ENCODE assay signal across 15 cellular contexts in the genomic region with DNA sequence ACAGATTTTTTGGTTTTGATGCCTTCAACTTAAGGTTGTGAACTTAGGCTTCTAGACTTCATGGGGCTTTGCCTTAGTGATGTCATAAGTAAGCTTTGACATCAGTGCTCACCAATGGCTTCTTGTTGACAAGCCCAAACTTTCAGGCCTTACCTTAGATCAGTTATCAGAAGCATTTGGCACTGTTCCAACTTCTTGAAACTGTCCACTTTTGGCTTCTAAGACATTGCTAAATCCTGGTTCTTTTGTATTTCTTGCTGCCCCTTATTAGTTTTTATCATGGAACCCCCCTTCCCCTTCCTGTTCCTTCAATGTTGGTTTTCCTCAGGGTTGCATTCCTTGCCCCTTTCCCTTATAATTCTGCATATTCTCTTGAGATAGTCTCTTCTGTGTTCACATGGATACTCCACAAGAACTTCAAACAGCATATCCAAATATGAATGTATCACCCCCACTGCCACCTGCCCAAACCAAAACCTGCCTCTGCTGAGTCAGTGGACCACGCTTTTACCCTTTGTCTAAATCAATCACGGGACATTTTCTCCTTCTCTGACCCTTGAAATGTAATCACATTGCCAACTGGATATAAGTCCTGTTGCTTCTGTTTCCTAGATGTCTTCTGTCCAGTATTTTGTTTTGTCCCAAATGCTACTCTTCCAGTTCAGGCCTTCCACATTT.
"Had no signal": no experiment of that assay in that cellular context is flagged by ENCODE, and none has a peak within 500 bp of the region (broad histone marks: within the 10 kb centered on the region; RNA-seq: fewer than 3 reads in every experiment).

No MANE protein-coding gene starts in this region.

- H3K27me3 Mint-ChIP-seq: activated CD4-positive, alpha-beta T cell treated with anti-CD3 and anti-CD28 coated beads for 36 hours; activated CD8-positive, alpha-beta T cell treated with anti-CD3 and anti-CD28 coated beads for 36 hours; type B pancreatic cell had no signal

- H3K4me3 ChIP-seq: coronary artery, lower lobe of right lung, spleen had no signal

- H3K4me3 Mint-ChIP-seq: activated CD4-positive, alpha-beta T cell treated with anti-CD3 and anti-CD28 coated beads for 36 hours; activated CD8-positive, alpha-beta T cell treated with anti-CD3 and anti-CD28 coated beads for 36 hours; activated T-cell treated with anti-CD3 and anti-CD28 coated beads, Interleukin-2, amount 50 U/mL, for 72 hours; mesothelial cell of epicardium; type B pancreatic cell had no signal

- H3K9me3 ChIP-seq: lower lobe of right lung, spleen had no signal

- H3K27me3 ChIP-seq: spleen had no signal

- H3K4me1 Mint-ChIP-seq: activated CD4-positive, alpha-beta T cell treated with anti-CD3 and anti-CD28 coated beads for 36 hours had no signal

- H3K9me3 Mint-ChIP-seq: activated CD8-positive, alpha-beta T cell treated with anti-CD3 and anti-CD28 coated beads for 36 hours; activated T-cell treated with anti-CD3 and anti-CD28 coated beads, Interleukin-2, amount 50 U/mL, for 72 hours; mesothelial cell of epicardium; type B pancreatic cell had no signal

- DNase-seq: activated CD4-positive, alpha-beta T cell treated with anti-CD3 and anti-CD28 coated beads for 36 hours; activated CD8-positive, alpha-beta memory T cell treated with anti-CD3 and anti-CD28 coated beads, Interleukin-2, amount 50 U/mL, for 4 hours; activated CD8-positive, alpha-beta T cell treated with anti-CD3 and anti-CD28 coated beads for 36 hours; activated T-cell treated with anti-CD3 and anti-CD28 coated beads, Interleukin-2, amount 50 U/mL, for 72 hours; central memory CD4-positive, alpha-beta T cell; effector memory CD4-positive, alpha-beta T cell; lower lobe of right lung; spleen; stimulated activated CD4-positive, alpha-beta T cell treated with anti-CD3 and anti-CD28 coated beads, Interleukin-1b, Interleukin-23, amount 100 ng/mL, for 48 hours; stimulated activated naive CD4-positive, alpha-beta T cell treated with Interleukin-2 at 50 U/mL for 16 hours; T-helper 1 cell; WERI-Rb-1 had no signal

- H3K27ac Mint-ChIP-seq: activated CD4-positive, alpha-beta T cell treated with anti-CD3 and anti-CD28 coated beads for 36 hours; activated CD8-positive, alpha-beta T cell treated with anti-CD3 and anti-CD28 coated beads for 36 hours; activated T-cell treated with anti-CD3 and anti-CD28 coated beads, Interleukin-2, amount 50 U/mL, for 72 hours; mesothelial cell of epicardium; type B pancreatic cell had no signal
